ENCODE assay signal across 8 cellular contexts in genomic region chr22:50783033-50783880, GRCh38. TPM values are rescaled to one million over a fixed set of nuclear protein-coding genes. Genes with fewer than 3 reads are reported as not detected.
DNase-seq lines count a peak whose midpoint lies in the region; ATAC-seq and TF ChIP-seq lines count a peak whose summit lies in the region.
"Not testable (repeated sequence)": the region's sequence is repeated elsewhere in the genome, so short reads cannot be mapped to it uniquely, and the experiment has no call there.

TSS of gene RABL2B (minus strand) at chr22:50783636. CDS start at chr22:50782294, 1,342 bp downstream.

- H3K4me1 Mint-ChIP-seq in naive thymus-derived CD4-positive, alpha-beta T cell, result peaks cover 5 to 10% (median 9%) of the 10 kb centered on the region in 7 donors

- not testable (repeated sequence) for H3K36me3 Mint-ChIP-seq in naive thymus-derived CD4-positive, alpha-beta T cell

- H3K9me2 ChIP-seq in DOHH2 (replicated peaks; ENCODE audit: control insufficient read depth, low read length), result not testable (repeated sequence)

- not testable (repeated sequence) for H3K27me3 ChIP-seq in DOHH2 (ENCODE audit: control insufficient read depth, low read length); naive thymus-derived CD4-positive, alpha-beta T cell (ENCODE audit: control insufficient read depth in 2 of 2, insufficient read depth in 2 of 2, low read length in 2 of 2)

- intact Hi-C loops in naive thymus-derived CD4-positive, alpha-beta T cell (cut with micrococcal nuclease), result not testable (repeated sequence)

- not testable (repeated sequence) for H3K4me1 ChIP-seq in DOHH2 (ENCODE audit: control insufficient read depth, low read length); naive thymus-derived CD4-positive, alpha-beta T cell (ENCODE audit: control insufficient read depth in 2 of 2, insufficient read depth in 2 of 2, low read length in 2 of 2)

- H3K27ac ChIP-seq in DOHH2 (ENCODE audit: low read depth, low read length), result not testable (repeated sequence)
- peak within 1 kb of the TSS; percentile 58 for H3K27ac ChIP-seq in naive thymus-derived CD4-positive, alpha-beta T cell (ENCODE audit: low read depth, low read length)

- not testable (repeated sequence) for H3K36me3 ChIP-seq in DOHH2 (ENCODE audit: control insufficient read depth, low read length); naive thymus-derived CD4-positive, alpha-beta T cell (ENCODE audit: control insufficient read depth in 2 of 3, insufficient read depth in 3 of 3, low read length in 3 of 3)

- peak within 1 kb of the TSS; percentile 81 to 90 (median 87) for H3K4me3 Mint-ChIP-seq in naive thymus-derived CD4-positive, alpha-beta T cell

- H3K4me3 ChIP-seq in DOHH2 (ENCODE audit: low read length) (peak within 1 kb of the TSS; percentile 72), fibroblast of mammary gland (ENCODE audit: control insufficient read depth, low read depth, low read length) (peak within 1 kb of the TSS; percentile 55)
- peak within 1 kb of the TSS; percentile 55 for H3K4me3 ChIP-seq in naive thymus-derived CD4-positive, alpha-beta T cell (ENCODE audit: low read length)

- H3K79me2 ChIP-seq in DOHH2 (ENCODE audit: control insufficient read depth, low read length), result not testable (repeated sequence)

- H3K9me3 ChIP-seq in DOHH2 (ENCODE audit: control insufficient read depth, insufficient read depth, low read length); naive thymus-derived CD4-positive, alpha-beta T cell (ENCODE audit: control insufficient read depth in 2 of 3, low read length in 3 of 3): not testable (repeated sequence)

- CTCF ChIA-PET in naive thymus-derived CD4-positive, alpha-beta T cell (lab: Charles Lee), result not testable (repeated sequence)

- not testable (repeated sequence) for H3K27me3 Mint-ChIP-seq in naive thymus-derived CD4-positive, alpha-beta T cell

- H3F3A ChIP-seq in DOHH2 (ENCODE audit: control insufficient read depth, insufficient read depth), result not testable (repeated sequence)

- H3K4me2 ChIP-seq in DOHH2 (ENCODE audit: low read length), result peak within 1 kb of the TSS; percentile 62

- ATAC-seq in GM21825 (IDR thresholded peaks at IDR 0.05; ENCODE audit: unreplicated experiment), result peak; percentile 85
- ATAC-seq in naive thymus-derived CD4-positive, alpha-beta T cell, result peak; percentile 98

- not testable (repeated sequence) for H3K9me3 Mint-ChIP-seq in naive thymus-derived CD4-positive, alpha-beta T cell

- peak; percentile 62 for DNase-seq in KG1 (lab: John Stamatoyannopoulos, UW)
- peak; percentile 77 for DNase-seq in RPMI7951 (ENCODE audit: low read depth)
- DNase-seq in activated T-helper 1 cell treated with anti-CD3 and anti-CD28 coated beads, Interleukin-2, amount 50 U/mL, for 16 hours (ENCODE audit: low read depth in 1 of 2, low spot score in 1 of 2), result peak; percentile 77 to 81
- DNase-seq in fibroblast of mammary gland (ENCODE audit: low read depth), result peak; percentile 79
- DNase-seq in naive thymus-derived CD4-positive, alpha-beta T cell, result peak; percentile 79 to 95 (median 92)
- peak; percentile 69 to 77 for DNase-seq in stimulated activated CD8-positive, alpha-beta memory T cell treated with anti-CD3 and anti-CD28 coated beads, Interleukin-7, amount 100 ng/mL, for 48 hours (ENCODE audit: extremely low read depth in 1 of 2, low read depth in 1 of 2)

- H3K27ac Mint-ChIP-seq in naive thymus-derived CD4-positive, alpha-beta T cell, result peak within 1 kb of the TSS; percentile 37 to 88 (median 81)

- not testable (repeated sequence) for H4K20me1 ChIP-seq in DOHH2 (ENCODE audit: control insufficient read depth, insufficient read depth, low read depth, low read length)

- POLR2A ChIA-PET in naive thymus-derived CD4-positive, alpha-beta T cell (lab: Charles Lee), result not testable (repeated sequence)

- TF ChIP-seq CTCF in DOHH2 (IDR thresholded peaks at IDR 0.05; ENCODE audit: low read depth, low read length, poor library complexity, severe bottlenecking); fibroblast of mammary gland (conservative IDR thresholded peaks at IDR 0.05; ENCODE audit: control insufficient read depth, insufficient read depth, low read depth, low read length): not testable (repeated sequence)

RNA-seq across cellular contexts. Expression of gene RABL2B, which starts in this region (rescaled TPM):
- 6.4 and 6.8 TPM in 2 replicates for total RNA-seq in RPMI7951 (2014; rRNA removed; shearing (Covaris generic))
- total RNA-seq in naive thymus-derived CD4-positive, alpha-beta T cell, result 10 to 100 TPM; 40.8 to 81.7 (median 51.1) TPM
- 10 to 100 TPM; 24.3 to 32.1 TPM for polyA plus RNA-seq in naive thymus-derived CD4-positive, alpha-beta T cell
